Comparison of ENCODE assay signal across 9 cellular contexts in the genomic region with DNA sequence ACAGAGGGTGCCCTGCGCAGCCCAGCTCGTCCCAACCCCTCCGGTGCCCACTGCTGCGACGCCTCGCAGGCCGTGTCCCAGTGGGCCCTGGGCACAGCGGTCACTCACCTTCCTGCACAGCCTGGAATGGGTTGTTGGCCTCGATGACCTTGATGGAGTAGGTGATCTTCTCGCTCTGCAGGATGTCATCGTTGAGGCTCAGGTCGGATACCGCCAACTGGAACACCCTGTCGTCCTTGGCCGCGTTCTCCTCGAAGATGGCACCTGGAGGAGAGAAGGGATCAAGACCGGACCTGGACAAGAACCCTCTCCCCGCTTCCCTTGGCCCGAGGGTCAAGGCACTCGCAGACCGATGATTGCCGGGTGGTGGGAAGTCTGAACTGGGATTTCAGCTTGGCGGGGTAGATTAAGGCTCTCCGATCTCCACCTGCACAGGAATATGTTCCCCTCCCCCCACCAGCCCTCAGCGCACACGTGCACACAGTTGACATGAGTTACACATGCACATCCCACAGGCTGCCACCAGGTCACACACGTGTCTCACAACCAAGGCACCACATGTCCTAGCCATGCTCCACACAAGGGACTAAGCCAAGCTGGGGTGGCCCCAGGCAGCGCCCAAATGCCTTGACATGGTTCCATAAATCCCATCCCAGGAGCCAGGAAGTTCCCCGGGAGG. TPM values are rescaled to one million over a fixed set of nuclear protein-coding genes. Genes with fewer than 3 reads are reported as not detected.
DNase-seq lines count a peak whose midpoint lies in the region; ATAC-seq and TF ChIP-seq lines count a peak whose summit lies in the region.
"Had no signal": no experiment of that assay in that cellular context is flagged by ENCODE, and none has a peak within 500 bp of the region (broad histone marks: within the 10 kb centered on the region; RNA-seq: fewer than 3 reads in every experiment).

No MANE protein-coding gene starts in this region.

- H3K36me3 Mint-ChIP-seq in chondrocyte (ENCODE audit: low read depth) (peaks cover 2% of the 10 kb centered on the region), nephron (ENCODE audit: low read depth) (no peaks in the 10 kb centered on the region)

- no peak overlapping the region for H3K4me3 ChIP-seq in A673 (ENCODE audit: low read depth, low read length, poor library complexity, severe bottlenecking)

- H3K9me3 ChIP-seq in A673 (ENCODE audit: low read depth, low read length, poor library complexity, severe bottlenecking): no peaks in the 10 kb centered on the region

- H3K36me3 ChIP-seq in A673 (ENCODE audit: insufficient read depth, low read length, poor library complexity, severe bottlenecking): no peaks in the 10 kb centered on the region

- TF ChIP-seq CTCF in chondrocyte (IDR thresholded peaks at IDR 0.05): no peak
- no peak for TF ChIP-seq CTCF in nephron (IDR thresholded peaks at IDR 0.05; ENCODE audit: unreplicated experiment in 3 of 3)
- no peak for TF ChIP-seq CTCF in A673 (conservative IDR thresholded peaks at IDR 0.05; ENCODE audit: low read depth, low read length)

- H3K27me3 Mint-ChIP-seq in stimulated activated naive CD8-positive, alpha-beta T cell treated with anti-CD3 and anti-CD28 coated beads, Interleukin-15, amount 100 ng/mL, for 72 hours: peaks cover 82% of the 10 kb centered on the region
- H3K27me3 Mint-ChIP-seq in chondrocyte (ENCODE audit: low read depth): peaks cover 38% of the 10 kb centered on the region
- H3K27me3 Mint-ChIP-seq in nephron (ENCODE audit: low read depth): peaks cover 84% of the 10 kb centered on the region

- DNase-seq in stimulated activated naive CD8-positive, alpha-beta T cell treated with anti-CD3 and anti-CD28 coated beads, Interleukin-15, amount 100 ng/mL, for 72 hours: no peak
- no peak for DNase-seq in stimulated activated naive CD8-positive, alpha-beta T cell treated with anti-CD3 and anti-CD28 coated beads, Interleukin-15, Interleukin-2, amounts not matched to agents 100 U/mL and 50 U/mL, for 24 hours
- DNase-seq in chondrocyte (ENCODE audit: low spot score) (peak; percentile 87), KG1 (lab: John Stamatoyannopoulos, UW) (no peak), A673 (ENCODE audit: low spot score) (no peak), NK-92 (lab: John Stamatoyannopoulos, UW; ENCODE audit: unreplicated experiment) (no peak)
- DNase-seq: activated B cell treated with CpG ODN at 0.5 μM for 24 hours had no signal

- POLR2A ChIA-PET in A673 (lab: Charles Lee; ENCODE audit: low non-redundant PET): no interaction called here

- peaks cover 4% of the 10 kb centered on the region for H3K4me1 ChIP-seq in A673 (ENCODE audit: insufficient read depth, low read length, poor library complexity, severe bottlenecking)

- H3K4me3 Mint-ChIP-seq in stimulated activated naive CD8-positive, alpha-beta T cell treated with anti-CD3 and anti-CD28 coated beads, Interleukin-15, amount 100 ng/mL, for 72 hours: peak overlapping the region; percentile 41 to 53
- H3K4me3 Mint-ChIP-seq in chondrocyte (ENCODE audit: unreplicated experiment): peak overlapping the region; percentile 41
- H3K4me3 Mint-ChIP-seq in nephron: peak overlapping the region; percentile 64 to 94 (median 75)
- H3K4me3 Mint-ChIP-seq: activated B cell treated with CpG ODN at 0.5 μM for 24 hours had no signal

- CTCF ChIA-PET in A673 (lab: Charles Lee): no interaction called here

- H3K27me3 ChIP-seq in A673 (replicated peaks; ENCODE audit: insufficient read depth, low read depth, low read length, poor library complexity): peaks cover 47% of the 10 kb centered on the region

- ATAC-seq in stimulated activated naive CD8-positive, alpha-beta T cell treated with anti-CD3 and anti-CD28 coated beads, Interleukin-15, amount 100 ng/mL, for 72 hours: peak; percentile 41
- ATAC-seq in stimulated activated naive CD8-positive, alpha-beta T cell treated with anti-CD3 and anti-CD28 coated beads, Interleukin-15, Interleukin-2, amounts not matched to agents 100 U/mL and 50 U/mL, for 24 hours: no peak
- ATAC-seq in HG03045 (IDR thresholded peaks at IDR 0.05; ENCODE audit: unreplicated experiment): no peak

- H3K9me3 Mint-ChIP-seq in stimulated activated naive CD8-positive, alpha-beta T cell treated with anti-CD3 and anti-CD28 coated beads, Interleukin-15, amount 100 ng/mL, for 72 hours: no peaks in the 10 kb centered on the region
- H3K9me3 Mint-ChIP-seq in chondrocyte (ENCODE audit: low read depth) (no peaks in the 10 kb centered on the region), nephron (no peaks in the 10 kb centered on the region)
- H3K9me3 Mint-ChIP-seq: activated B cell treated with CpG ODN at 0.5 μM for 24 hours had no signal

- intact Hi-C loops in A673 (cut with micrococcal nuclease; ENCODE audit: unreplicated experiment): no loop called here

- no TSS peak for BruUV-seq in A673 (replicated peaks; lab: Mats Ljungman, UMichigan)

- H3K27ac Mint-ChIP-seq in stimulated activated naive CD8-positive, alpha-beta T cell treated with anti-CD3 and anti-CD28 coated beads, Interleukin-15, amount 100 ng/mL, for 72 hours: no peak overlapping the region
- H3K27ac Mint-ChIP-seq in chondrocyte (ENCODE audit: unreplicated experiment) (no peak overlapping the region), nephron (no peak overlapping the region)
- H3K27ac Mint-ChIP-seq: activated B cell treated with CpG ODN at 0.5 μM for 24 hours had no signal

- H3K4me1 Mint-ChIP-seq in stimulated activated naive CD8-positive, alpha-beta T cell treated with anti-CD3 and anti-CD28 coated beads, Interleukin-15, amount 100 ng/mL, for 72 hours: peaks cover 28% of the 10 kb centered on the region
- H3K4me1 Mint-ChIP-seq in chondrocyte (ENCODE audit: low read depth) (peaks cover 25% of the 10 kb centered on the region), nephron (peaks cover 12% of the 10 kb centered on the region)

- no peak overlapping the region for H3K27ac ChIP-seq in A673 (ENCODE audit: low read depth, low read length, poor library complexity, severe bottlenecking)

RNA-seq across cellular contexts. Expression of a gene that starts 2.6 kb away (rescaled TPM):
- total RNA-seq in chondrocyte: 0.60 to 2.2 TPM (median 0.62 TPM) in 3 replicates
- total RNA-seq in A673 (2021): not detected in 2 replicates
- total RNA-seq: activated B cell treated with CpG ODN at 0.5 μM for 24 hours had no signal
